ENCODE assay signal across 16 cellular contexts in the genomic region with DNA sequence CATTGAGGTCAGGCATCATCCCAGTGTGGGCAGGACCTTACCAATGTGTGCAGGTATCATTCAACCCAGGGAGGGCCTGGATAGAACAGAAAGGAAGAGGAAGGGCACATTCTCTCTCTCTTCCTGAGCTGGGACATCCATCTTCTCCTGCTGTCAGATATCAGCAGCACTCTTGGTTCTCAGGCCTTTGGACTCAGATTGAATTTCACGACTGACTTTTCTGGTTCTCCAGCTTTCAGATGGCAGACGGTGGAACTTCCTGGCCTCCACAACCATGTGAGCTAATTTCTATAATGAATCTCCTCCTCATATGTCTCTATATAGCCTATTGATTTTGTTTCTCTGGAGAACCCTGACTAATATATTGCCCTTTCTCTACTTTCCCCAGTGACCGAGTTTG.
DNase-seq lines count a peak whose midpoint lies in the region; ATAC-seq and TF ChIP-seq lines count a peak whose summit lies in the region.
"Had no signal": no experiment of that assay in that cellular context is flagged by ENCODE, and none has a peak within 500 bp of the region (broad histone marks: within the 10 kb centered on the region; RNA-seq: fewer than 3 reads in every experiment).

No MANE protein-coding gene starts in this region.

- H3K27me3 Mint-ChIP-seq in mesothelial cell of epicardium (ENCODE audit: low read depth): no peaks in the 10 kb centered on the region
- H3K27me3 Mint-ChIP-seq: CD4-positive, alpha-beta memory T cell had no signal

- H3K9me3 Mint-ChIP-seq in mesothelial cell of epicardium: peaks cover 4% of the 10 kb centered on the region

- H3K36me3 Mint-ChIP-seq in mesothelial cell of epicardium: no peaks in the 10 kb centered on the region
- H3K36me3 Mint-ChIP-seq: CD4-positive, alpha-beta memory T cell; T-cell had no signal

- H3K27ac Mint-ChIP-seq in mesothelial cell of epicardium: peak overlapping the region; percentile 83
- H3K27ac Mint-ChIP-seq: CD4-positive, alpha-beta memory T cell; T-cell had no signal

- ATAC-seq in HG02870 (IDR thresholded peaks at IDR 0.05; ENCODE audit: unreplicated experiment): no peak
- ATAC-seq: T-cell had no signal

- DNase-seq in COLO668 (lab: John Stamatoyannopoulos, UW; ENCODE audit: unreplicated experiment) (peak; percentile 85), DMS53 treated with DMSO at 0.1 percent for 48 hours (lab: John Stamatoyannopoulos, UW; ENCODE audit: unreplicated experiment) (peak; percentile 87), NCI-H526 (lab: John Stamatoyannopoulos, UW) (peak; percentile 52 to 66), mesothelial cell of epicardium (ENCODE audit: low spot score in 2 of 2, unreplicated experiment in 2 of 2) (no peak), activated gamma-delta T cell treated with Interleukin-2 at 50 U/mL for 16 hours (no peak), amygdala (lab: John Stamatoyannopoulos, UW) (no peak)
- DNase-seq in stimulated activated CD4-positive, alpha-beta T cell treated with anti-CD3 and anti-CD28 coated beads, Interleukin-4, amount 100 ng/mL, for 4 hours: no peak
- DNase-seq: CD4-positive, alpha-beta memory T cell; GDM1; NCI-H187; NCI-H446; RPMI8226; SHP77 treated with DMSO at 0.1 percent for 48 hours; SK-N-SH; T-cell had no signal

- no peak overlapping the region for H3K4me3 Mint-ChIP-seq in mesothelial cell of epicardium
- H3K4me3 Mint-ChIP-seq: CD4-positive, alpha-beta memory T cell; T-cell had no signal

- no peak for TF ChIP-seq CTCF in mesothelial cell of epicardium (IDR thresholded peaks at IDR 0.05; ENCODE audit: unreplicated experiment)

- peaks cover 48% of the 10 kb centered on the region for H3K4me1 Mint-ChIP-seq in mesothelial cell of epicardium
- H3K4me1 Mint-ChIP-seq: CD4-positive, alpha-beta memory T cell; T-cell had no signal

Comparison
In these comparisons a context has a peak if more than half of its experiments do, and no peak if none do; other contexts are left out.
1. DNase-seq: peak in COLO668 (single experiment), DMS53 treated with DMSO at 0.1 percent for 48 hours (single experiment) and NCI-H526 (2 of 2); none in mesothelial cell of epicardium (0 of 2), activated gamma-delta T cell treated with Interleukin-2 at 50 U/mL for 16 hours (single experiment), stimulated activated CD4-positive, alpha-beta T cell treated with anti-CD3 and anti-CD28 coated beads, Interleukin-4, amount 100 ng/mL, for 4 hours (0 of 2) and amygdala (0 of 56).